ENCODE assay signal across 10 cellular contexts in genomic region chr4:180827610-180828009, GRCh38.
DNase-seq lines count a peak whose midpoint lies in the region; ATAC-seq and TF ChIP-seq lines count a peak whose summit lies in the region.
"Had no signal": no experiment of that assay in that cellular context is flagged by ENCODE, and none has a peak within 500 bp of the region (broad histone marks: within the 10 kb centered on the region; RNA-seq: fewer than 3 reads in every experiment).

No MANE protein-coding gene starts in this region.

- peak overlapping the region; percentile 0 for H3K9ac ChIP-seq in mammary epithelial cell (ENCODE audit: insufficient read depth, low read length)
- peak overlapping the region; percentile 79 for H3K9ac ChIP-seq in mesenchymal stem cell (ENCODE audit: low read length)

- H3K4me3 ChIP-seq in mammary epithelial cell (replicated peaks in 1 of 3; ENCODE audit: insufficient read depth in 1 of 3, low read depth in 2 of 3, low read length in 3 of 3) (peak overlapping the region in 1 of 3 experiments; percentile 11), mesenchymal stem cell (ENCODE audit: insufficient read depth in 1 of 2, low read depth in 1 of 2, low read length in 2 of 2) (peak overlapping the region in 1 of 2 experiments; percentile 81), urinary bladder (ENCODE audit: low read depth, low read length) (peak overlapping the region; percentile 17)
- H3K4me3 ChIP-seq: pancreas had no signal

- dilution Hi-C loops in mammary epithelial cell (cut with HindIII; ENCODE audit: low sequenced_read_pairs): no loop called here

- no peak overlapping the region for H4K91ac ChIP-seq in mesenchymal stem cell (ENCODE audit: low read length)

- H3K23ac ChIP-seq in mesenchymal stem cell (ENCODE audit: low read length in 2 of 2): no peak overlapping the region

- CTCF ChIA-PET in activated CD4-positive, alpha-beta T cell treated with anti-CD3 and anti-CD28 coated beads, Interleukin-2, amount 10 ng/mL, durations not matched to agents 7 days and 5 days (lab: Charles Lee): no interaction called here
- CTCF ChIA-PET in mammary epithelial cell (lab: Charles Lee; ENCODE audit: low non-redundant PET): interaction anchor here (0.6 kb wide), 2 partner anchors 89 to 1066 kb away, joined by 3 to 5 read pairs; no protein-coding TSS in a partner anchor
- CTCF ChIA-PET in CD4-positive, alpha-beta T cell (lab: Charles Lee): no interaction called here

- POLR2A ChIA-PET in activated CD4-positive, alpha-beta T cell treated with anti-CD3 and anti-CD28 coated beads, Interleukin-2, amount 10 ng/mL, durations not matched to agents 7 days and 5 days (lab: Charles Lee): no interaction called here
- POLR2A ChIA-PET in CD4-positive, alpha-beta T cell (lab: Charles Lee): no interaction called here

- no peak overlapping the region for H3K18ac ChIP-seq in mesenchymal stem cell (ENCODE audit: low read depth in 1 of 2, low read length in 2 of 2)

- no peak overlapping the region for H2BK12ac ChIP-seq in mesenchymal stem cell (ENCODE audit: low read length in 2 of 2)

- H3K4me1 Mint-ChIP-seq in activated CD4-positive, alpha-beta T cell treated with anti-CD3 and anti-CD28 coated beads, Interleukin-2, amount 10 ng/mL, durations not matched to agents 7 days and 5 days: peaks cover 2% of the 10 kb centered on the region
- no peaks in the 10 kb centered on the region for H3K4me1 Mint-ChIP-seq in CD4-positive, alpha-beta T cell (ENCODE audit: low read depth)
- H3K4me1 Mint-ChIP-seq: activated CD4-positive, alpha-beta memory T cell treated with anti-CD3 and anti-CD28 coated beads, Interleukin-2, amount 10 ng/mL, durations not matched to agents 7 days and 5 days had no signal

- H3K4me2 ChIP-seq in mammary epithelial cell (ENCODE audit: insufficient read depth, low read depth, low read length) (peak overlapping the region; percentile 76), mesenchymal stem cell (ENCODE audit: low read length, poor library complexity, severe bottlenecking) (no peak overlapping the region)

- TF ChIP-seq CTCF in mammary epithelial cell (conservative IDR thresholded peaks at IDR 0.05 in 1 of 2, IDR thresholded peaks at IDR 0.05 in 1 of 2; ENCODE audit: extremely low read depth in 1 of 2, insufficient read depth in 1 of 2, low read depth in 1 of 2, low read length in 2 of 2): no peak
- TF ChIP-seq CTCF in CD4-positive, alpha-beta T cell (IDR thresholded peaks at IDR 0.05): no peak

- no peak overlapping the region for H3K4me3 Mint-ChIP-seq in activated CD4-positive, alpha-beta T cell treated with anti-CD3 and anti-CD28 coated beads, Interleukin-2, amount 10 ng/mL, durations not matched to agents 7 days and 5 days
- H3K4me3 Mint-ChIP-seq in CD4-positive, alpha-beta T cell: no peak overlapping the region
- H3K4me3 Mint-ChIP-seq: activated CD4-positive, alpha-beta memory T cell treated with anti-CD3 and anti-CD28 coated beads, Interleukin-2, amount 10 ng/mL, durations not matched to agents 7 days and 5 days had no signal

- H4K8ac ChIP-seq in mesenchymal stem cell (ENCODE audit: low read length): peak overlapping the region; percentile 31

- H2AFZ ChIP-seq in mammary epithelial cell (ENCODE audit: low read depth, low read length) (peak overlapping the region; percentile 79), mesenchymal stem cell (ENCODE audit: low read depth, low read length) (peak overlapping the region; percentile 94)

- peak overlapping the region; percentile 26 for H2AK5ac ChIP-seq in mesenchymal stem cell (ENCODE audit: low read length, severe bottlenecking)

- peak overlapping the region; percentile 68 for H3K27ac ChIP-seq in mammary epithelial cell (ENCODE audit: insufficient read depth, low read depth, low read length)
- peak overlapping the region; percentile 25 for H3K27ac ChIP-seq in mesenchymal stem cell (ENCODE audit: low read length, poor library complexity, severe bottlenecking)
- H3K27ac ChIP-seq in urinary bladder (ENCODE audit: low read depth): no peak overlapping the region
- H3K27ac ChIP-seq in CD4-positive, alpha-beta T cell (ENCODE audit: low read depth, low read length): no peak overlapping the region
- H3K27ac ChIP-seq: pancreas had no signal

- no peaks in the 10 kb centered on the region for H3K79me1 ChIP-seq in mesenchymal stem cell (replicated peaks; ENCODE audit: low read length, poor library complexity, severe bottlenecking)

- no peak overlapping the region for H2BK15ac ChIP-seq in mesenchymal stem cell (ENCODE audit: low read depth, poor library complexity, severe bottlenecking)

- H4K20me1 ChIP-seq in mammary epithelial cell (ENCODE audit: insufficient read depth, low read length): no peaks in the 10 kb centered on the region

- WGBS in mammary epithelial cell (ENCODE audit: low coverage, missing lambda C conversion rate): 3% methylated on average over 4 of the region's 4 CpGs
- 62% methylated on average over 4 of the region's 4 CpGs for WGBS in mesenchymal stem cell
- 40% methylated on average over 4 of the region's 4 CpGs for WGBS in urinary bladder

- H3K9me3 Mint-ChIP-seq in activated CD4-positive, alpha-beta T cell treated with anti-CD3 and anti-CD28 coated beads, Interleukin-2, amount 10 ng/mL, durations not matched to agents 7 days and 5 days: no peaks in the 10 kb centered on the region
- H3K9me3 Mint-ChIP-seq in CD4-positive, alpha-beta T cell: no peaks in the 10 kb centered on the region
- H3K9me3 Mint-ChIP-seq: activated CD4-positive, alpha-beta memory T cell treated with anti-CD3 and anti-CD28 coated beads, Interleukin-2, amount 10 ng/mL, durations not matched to agents 7 days and 5 days had no signal

- H3K27me3 Mint-ChIP-seq in activated CD4-positive, alpha-beta T cell treated with anti-CD3 and anti-CD28 coated beads, Interleukin-2, amount 10 ng/mL, durations not matched to agents 7 days and 5 days: no peaks in the 10 kb centered on the region
- H3K27me3 Mint-ChIP-seq in CD4-positive, alpha-beta T cell: no peaks in the 10 kb centered on the region
- H3K27me3 Mint-ChIP-seq: activated CD4-positive, alpha-beta memory T cell treated with anti-CD3 and anti-CD28 coated beads, Interleukin-2, amount 10 ng/mL, durations not matched to agents 7 days and 5 days had no signal

- no peaks in the 10 kb centered on the region for H3K79me2 ChIP-seq in mammary epithelial cell (ENCODE audit: insufficient read depth, low read length)

- no peaks in the 10 kb centered on the region for H3K36me3 Mint-ChIP-seq in activated CD4-positive, alpha-beta T cell treated with anti-CD3 and anti-CD28 coated beads, Interleukin-2, amount 10 ng/mL, durations not matched to agents 7 days and 5 days (ENCODE audit: low read depth)
- H3K36me3 Mint-ChIP-seq in CD4-positive, alpha-beta T cell (ENCODE audit: low read depth): no peaks in the 10 kb centered on the region

- H2BK120ac ChIP-seq in mesenchymal stem cell (ENCODE audit: low read depth, low read length): no peak overlapping the region

- ATAC-seq in CD4-positive, alpha-beta T cell (ENCODE audit: poor library complexity): no peak

- no peak overlapping the region for H3K14ac ChIP-seq in mesenchymal stem cell (ENCODE audit: low read length in 2 of 2)

- H3K27ac Mint-ChIP-seq in activated CD4-positive, alpha-beta T cell treated with anti-CD3 and anti-CD28 coated beads, Interleukin-2, amount 10 ng/mL, durations not matched to agents 7 days and 5 days: peak overlapping the region; percentile 25
- H3K27ac Mint-ChIP-seq in CD4-positive, alpha-beta T cell: no peak overlapping the region
- H3K27ac Mint-ChIP-seq: activated CD4-positive, alpha-beta memory T cell treated with anti-CD3 and anti-CD28 coated beads, Interleukin-2, amount 10 ng/mL, durations not matched to agents 7 days and 5 days had no signal

- intact Hi-C loops in mammary epithelial cell (cut with micrococcal nuclease): loop anchor here (1.0 to 2.0 kb wide), 4 partner anchors 81 to 315 kb away; no protein-coding TSS in a partner anchor
- intact Hi-C loops in CD4-positive, alpha-beta T cell (cut with DNase I, micrococcal nuclease): no loop called here

- H3K36me3 ChIP-seq in mammary epithelial cell (ENCODE audit: insufficient read depth, low read length) (no peaks in the 10 kb centered on the region), mesenchymal stem cell (ENCODE audit: control insufficient read depth in 1 of 2, insufficient read depth in 2 of 2, low read depth in 1 of 2, low read length in 2 of 2) (no peaks in the 10 kb centered on the region), urinary bladder (ENCODE audit: insufficient read depth) (no peaks in the 10 kb centered on the region)
- H3K36me3 ChIP-seq: pancreas had no signal

- no TSS peak for BruUV-seq in mammary epithelial cell (replicated peaks; lab: Mats Ljungman, UMichigan)

- peaks cover 16% of the 10 kb centered on the region for H3K4me1 ChIP-seq in mammary epithelial cell (ENCODE audit: insufficient read depth, low read length)
- H3K4me1 ChIP-seq in mesenchymal stem cell (ENCODE audit: control insufficient read depth, insufficient read depth, low read depth, low read length): peaks cover 4% of the 10 kb centered on the region
- no peaks in the 10 kb centered on the region for H3K4me1 ChIP-seq in urinary bladder (ENCODE audit: insufficient read depth)
- H3K4me1 ChIP-seq: pancreas had no signal

- H3K27me3 ChIP-seq in mammary epithelial cell (ENCODE audit: insufficient read depth, low read length) (no peaks in the 10 kb centered on the region), mesenchymal stem cell (ENCODE audit: control insufficient read depth in 1 of 2, insufficient read depth in 1 of 2, low read length in 2 of 2) (no peaks in the 10 kb centered on the region)
- H3K27me3 ChIP-seq in CD4-positive, alpha-beta T cell (ENCODE audit: control insufficient read depth, insufficient read depth, low read length): no peaks in the 10 kb centered on the region
- H3K27me3 ChIP-seq: pancreas had no signal

- DNase-seq in activated CD4-positive, alpha-beta T cell treated with anti-CD3 and anti-CD28 coated beads, Interleukin-2, amount 10 ng/mL, durations not matched to agents 7 days and 5 days: no peak
- DNase-seq in activated CD4-positive, alpha-beta T cell treated with anti-CD3 and anti-CD28 coated beads for 48 hours: no peak
- peak; percentile 84 for DNase-seq in mammary epithelial cell
- DNase-seq in mesenchymal stem cell: peak; percentile 39
- DNase-seq in NCI-H1436 (lab: John Stamatoyannopoulos, UW): no peak
- DNase-seq in CD4-positive, alpha-beta T cell: no peak
- no peak for DNase-seq in NCI-H2029 (lab: John Stamatoyannopoulos, UW)
- DNase-seq: activated CD4-positive, alpha-beta memory T cell treated with anti-CD3 and anti-CD28 coated beads, Interleukin-2, amount 10 ng/mL, durations not matched to agents 7 days and 5 days; pancreas had no signal

- no peak overlapping the region for H2BK5ac ChIP-seq in mesenchymal stem cell (ENCODE audit: low read depth, low read length, poor library complexity, severe bottlenecking)

- H3K4ac ChIP-seq in mesenchymal stem cell (ENCODE audit: low read depth in 1 of 2, low read length in 2 of 2): peak overlapping the region in 1 of 2 experiments; percentile 24

- in situ Hi-C loops in mammary epithelial cell (cut with MboI; ENCODE audit: low sequenced_read_pairs in 2 of 2): loop anchor here (10.0 to 25.0 kb wide), 4 partner anchors 117 to 710 kb away; no protein-coding TSS in a partner anchor

- H3K9me3 ChIP-seq in mammary epithelial cell (replicated peaks; ENCODE audit: insufficient read depth, low read length): no peaks in the 10 kb centered on the region
- H3K9me3 ChIP-seq in mesenchymal stem cell (ENCODE audit: control insufficient read depth, low read length): peaks cover 6% of the 10 kb centered on the region
- H3K9me3 ChIP-seq in CD4-positive, alpha-beta T cell (ENCODE audit: control insufficient read depth, low read length): no peaks in the 10 kb centered on the region
- H3K9me3 ChIP-seq: pancreas had no signal

Comparison
In these comparisons a context has a peak if more than half of its experiments do, and no peak if none do; other contexts are left out.
1. DNase-seq: peak in mammary epithelial cell (single experiment) and mesenchymal stem cell (single experiment); none in activated CD4-positive, alpha-beta T cell treated with anti-CD3 and anti-CD28 coated beads, Interleukin-2, amount 10 ng/mL, durations not matched to agents 7 days and 5 days (single experiment), activated CD4-positive, alpha-beta T cell treated with anti-CD3 and anti-CD28 coated beads for 48 hours (single experiment), NCI-H1436 (single experiment), CD4-positive, alpha-beta T cell (0 of 10) and NCI-H2029 (single experiment).
2. H3K27ac ChIP-seq: peak in mammary epithelial cell (single experiment) and mesenchymal stem cell (single experiment); none in urinary bladder (single experiment) and CD4-positive, alpha-beta T cell (single experiment).